12 cellular contexts compared by ENCODE assay signal in genomic region chr2:98102315-98102714, GRCh38. TPM values are rescaled to one million over a fixed set of nuclear protein-coding genes. Genes with fewer than 3 reads are reported as not detected.
"Had no signal": no experiment of that assay in that cellular context is flagged by ENCODE, and none has a peak within 500 bp of the region (broad histone marks: within the 10 kb centered on the region; RNA-seq: fewer than 3 reads in every experiment).

No MANE protein-coding gene starts in this region.

RNA-seq across cellular contexts. Expression of gene VWA3B, which starts 15.3 kb away (rescaled TPM):
- total RNA-seq: hepatocyte; kidney epithelial cell; left ventricle myocardium superior; liver; lung microvascular endothelial cell; mesenteric fat pad; mesothelial cell of epicardium; mononuclear cell; myocyte; naive thymus-derived CD4-positive, alpha-beta T cell had no signal
- polyA plus RNA-seq: immature natural killer cell; keratinocyte; naive thymus-derived CD4-positive, alpha-beta T cell had no signal
